8 cellular contexts compared by ENCODE assay signal in genomic region chr3:115092220-115092791, GRCh38. TPM values are rescaled to one million over a fixed set of nuclear protein-coding genes. Genes with fewer than 3 reads are reported as not detected.
DNase-seq lines count a peak whose midpoint lies in the region; ATAC-seq and TF ChIP-seq lines count a peak whose summit lies in the region.

No MANE protein-coding gene starts in this region.

- no peaks in the 10 kb centered on the region for H3K9me3 Mint-ChIP-seq in activated CD4-positive, alpha-beta memory T cell treated with anti-CD3 and anti-CD28 coated beads, Interleukin-2, amount 10 ng/mL, durations not matched to agents 7 days and 5 days
- no peaks in the 10 kb centered on the region for H3K9me3 Mint-ChIP-seq in effector memory CD8-positive, alpha-beta T cell
- H3K9me3 Mint-ChIP-seq in mesothelial cell of epicardium, result no peaks in the 10 kb centered on the region
- no peaks in the 10 kb centered on the region for H3K9me3 Mint-ChIP-seq in stimulated activated effector memory CD8-positive, alpha-beta T cell treated with anti-CD3 and anti-CD28 coated beads, Interleukin-12 subunit alpha, Interleukin-12 subunit beta, amount 100 ng/mL, for 72 hours

- H3K4me3 Mint-ChIP-seq in activated CD4-positive, alpha-beta memory T cell treated with anti-CD3 and anti-CD28 coated beads, Interleukin-2, amount 10 ng/mL, durations not matched to agents 7 days and 5 days, result no peak overlapping the region
- H3K4me3 Mint-ChIP-seq in effector memory CD8-positive, alpha-beta T cell, result no peak overlapping the region
- H3K4me3 Mint-ChIP-seq in mesothelial cell of epicardium, result no peak overlapping the region
- no peak overlapping the region for H3K4me3 Mint-ChIP-seq in stimulated activated effector memory CD8-positive, alpha-beta T cell treated with anti-CD3 and anti-CD28 coated beads, Interleukin-12 subunit alpha, Interleukin-12 subunit beta, amount 100 ng/mL, for 72 hours

- no peaks in the 10 kb centered on the region for H3K27me3 Mint-ChIP-seq in activated CD4-positive, alpha-beta memory T cell treated with anti-CD3 and anti-CD28 coated beads, Interleukin-2, amount 10 ng/mL, durations not matched to agents 7 days and 5 days
- no peaks in the 10 kb centered on the region for H3K27me3 Mint-ChIP-seq in effector memory CD8-positive, alpha-beta T cell
- H3K27me3 Mint-ChIP-seq in mesothelial cell of epicardium (ENCODE audit: low read depth), result no peaks in the 10 kb centered on the region

- POLR2A ChIA-PET in AG04449 (lab: Yijun Ruan, JAX), result interaction anchor here (0.7 kb wide), 1 partner anchor 119 kb away, joined by 3 read pairs; no protein-coding TSS in a partner anchor
- POLR2A ChIA-PET in activated CD4-positive, alpha-beta memory T cell treated with anti-CD3 and anti-CD28 coated beads, Interleukin-2, amount 10 ng/mL, durations not matched to agents 7 days and 5 days (lab: Charles Lee), result interaction anchor here (1.0 to 2.1 kb wide), 2 partner anchors 54 to 692 kb away, joined by 4 to 8 read pairs; partner anchors contain the start of gene ZBTB20

- no peak for DNase-seq in AG04449 (ENCODE audit: low read depth, low spot score)
- DNase-seq in NCI-H226, result peak; percentile 24
- DNase-seq in activated CD4-positive, alpha-beta memory T cell treated with anti-CD3 and anti-CD28 coated beads, Interleukin-2, amount 10 ng/mL, durations not matched to agents 7 days and 5 days, result peak; percentile 61
- peak; percentile 51 to 60 (median 55) for DNase-seq in effector memory CD8-positive, alpha-beta T cell
- DNase-seq in mesothelial cell of epicardium (ENCODE audit: low spot score in 2 of 2, unreplicated experiment in 2 of 2), result peak in 1 of 2 experiments; percentile 39
- peak; percentile 22 to 59 for DNase-seq in stimulated activated effector memory CD8-positive, alpha-beta T cell treated with anti-CD3 and anti-CD28 coated beads, Interleukin-12 subunit alpha, Interleukin-12 subunit beta, amount 100 ng/mL, for 72 hours (ENCODE audit: low spot score in 2 of 2)

- no peak overlapping the region for H3K27ac Mint-ChIP-seq in activated CD4-positive, alpha-beta memory T cell treated with anti-CD3 and anti-CD28 coated beads, Interleukin-2, amount 10 ng/mL, durations not matched to agents 7 days and 5 days
- H3K27ac Mint-ChIP-seq in effector memory CD8-positive, alpha-beta T cell, result peak overlapping the region in 1 of 2 donors; percentile 19
- H3K27ac Mint-ChIP-seq in mesothelial cell of epicardium, result no peak overlapping the region
- H3K27ac Mint-ChIP-seq in stimulated activated effector memory CD8-positive, alpha-beta T cell treated with anti-CD3 and anti-CD28 coated beads, Interleukin-12 subunit alpha, Interleukin-12 subunit beta, amount 100 ng/mL, for 72 hours, result no peak overlapping the region

- H3K4me3 ChIP-seq in AG04449 (ENCODE audit: low read depth, low read length), result no peak overlapping the region

- H3K36me3 Mint-ChIP-seq in activated CD4-positive, alpha-beta memory T cell treated with anti-CD3 and anti-CD28 coated beads, Interleukin-2, amount 10 ng/mL, durations not matched to agents 7 days and 5 days (ENCODE audit: low read depth), result no peaks in the 10 kb centered on the region
- H3K36me3 Mint-ChIP-seq in effector memory CD8-positive, alpha-beta T cell (ENCODE audit: insufficient read depth), result no peaks in the 10 kb centered on the region
- H3K36me3 Mint-ChIP-seq in mesothelial cell of epicardium, result no peaks in the 10 kb centered on the region
- H3K36me3 Mint-ChIP-seq in stimulated activated effector memory CD8-positive, alpha-beta T cell treated with anti-CD3 and anti-CD28 coated beads, Interleukin-12 subunit alpha, Interleukin-12 subunit beta, amount 100 ng/mL, for 72 hours, result no peaks in the 10 kb centered on the region

- TF ChIP-seq CTCF in AG04449 (IDR thresholded peaks at IDR 0.05; ENCODE audit: insufficient read depth, low read length, missing control alignments) (peak; percentile 87), mesothelial cell of epicardium (IDR thresholded peaks at IDR 0.05; ENCODE audit: unreplicated experiment) (peak; percentile 32)

- no peaks in the 10 kb centered on the region for H3K4me1 Mint-ChIP-seq in activated CD4-positive, alpha-beta memory T cell treated with anti-CD3 and anti-CD28 coated beads, Interleukin-2, amount 10 ng/mL, durations not matched to agents 7 days and 5 days
- H3K4me1 Mint-ChIP-seq in effector memory CD8-positive, alpha-beta T cell (ENCODE audit: low read depth in 2 of 2), result peaks cover 1 to 13% of the 10 kb centered on the region in 2 donors
- peaks cover 2% of the 10 kb centered on the region for H3K4me1 Mint-ChIP-seq in mesothelial cell of epicardium
- H3K4me1 Mint-ChIP-seq in stimulated activated effector memory CD8-positive, alpha-beta T cell treated with anti-CD3 and anti-CD28 coated beads, Interleukin-12 subunit alpha, Interleukin-12 subunit beta, amount 100 ng/mL, for 72 hours, result no peaks in the 10 kb centered on the region

- ATAC-seq in GM18498 (IDR thresholded peaks at IDR 0.05; ENCODE audit: unreplicated experiment) (peak; percentile 90), HG03097 (IDR thresholded peaks at IDR 0.05; ENCODE audit: low FRiP score, unreplicated experiment) (peak; percentile 70)
- peak; percentile 56 for ATAC-seq in effector memory CD8-positive, alpha-beta T cell (replicated peaks)
- peak; percentile 48 for ATAC-seq in stimulated activated effector memory CD8-positive, alpha-beta T cell treated with anti-CD3 and anti-CD28 coated beads, Interleukin-12 subunit alpha, Interleukin-12 subunit beta, amount 100 ng/mL, for 72 hours

- CTCF ChIA-PET in AG04449 (lab: Yijun Ruan, JAX), result interaction anchor here (0.6 to 4.5 kb wide), 35 partner anchors 8 to 728 kb away, joined by 3 to 36 read pairs (median 5); no protein-coding TSS in a partner anchor
- CTCF ChIA-PET in activated CD4-positive, alpha-beta memory T cell treated with anti-CD3 and anti-CD28 coated beads, Interleukin-2, amount 10 ng/mL, durations not matched to agents 7 days and 5 days (lab: Charles Lee), result interaction anchor here (0.7 to 2.1 kb wide), 12 partner anchors 9 to 723 kb away, joined by 3 to 14 read pairs (median 6); no protein-coding TSS in a partner anchor

RNA-seq across cellular contexts. Expression of gene ZBTB20, which starts 54.8 kb away (rescaled TPM):
- total RNA-seq in activated CD4-positive, alpha-beta memory T cell treated with anti-CD3 and anti-CD28 coated beads, Interleukin-2, amount 10 ng/mL, durations not matched to agents 7 days and 5 days, result 1 to 10 TPM; 6.3 to 8.6 TPM
- total RNA-seq in mesothelial cell of epicardium, result 27.1 to 30.7 TPM (median 30.4 TPM) in 3 replicates
